In genomic region chr7:112433289-112433688, GRCh38 we compare ENCODE assay signal across 19 cellular contexts. TPM values are rescaled to one million over a fixed set of nuclear protein-coding genes. Genes with fewer than 3 reads are reported as not detected.
DNase-seq lines count a peak whose midpoint lies in the region; ATAC-seq, FAIRE-seq and TF ChIP-seq lines count a peak whose summit lies in the region.
"Had no signal": no experiment of that assay in that cellular context is flagged by ENCODE, and none has a peak within 500 bp of the region (broad histone marks: within the 10 kb centered on the region; RNA-seq: fewer than 3 reads in every experiment).

No MANE protein-coding gene starts in this region.

- no peak overlapping the region for H3K18ac ChIP-seq in H9 (ENCODE audit: insufficient read length, low read depth, low read length)

- H2AFZ ChIP-seq in H9 (ENCODE audit: low read length) (no peak overlapping the region), astrocyte (ENCODE audit: low read depth, low read length) (no peak overlapping the region), smooth muscle cell (ENCODE audit: low read depth) (no peak overlapping the region)

- H3K4me3 Mint-ChIP-seq in H9: no peak overlapping the region
- no peak overlapping the region for H3K4me3 Mint-ChIP-seq in astrocyte (ENCODE audit: unreplicated experiment)
- no peak overlapping the region for H3K4me3 Mint-ChIP-seq in stimulated activated effector memory CD8-positive, alpha-beta T cell treated with anti-CD3 and anti-CD28 coated beads, Interleukin-12 subunit alpha, Interleukin-12 subunit beta, amount 100 ng/mL, for 72 hours
- H3K4me3 Mint-ChIP-seq: CD4-positive, alpha-beta memory T cell had no signal

- no peaks in the 10 kb centered on the region for H4K20me1 ChIP-seq in H9 (ENCODE audit: control insufficient read depth, insufficient read depth, insufficient read length)
- no peaks in the 10 kb centered on the region for H4K20me1 ChIP-seq in astrocyte (ENCODE audit: insufficient read depth, low read length)
- H4K20me1 ChIP-seq in smooth muscle cell (ENCODE audit: low read depth): no peaks in the 10 kb centered on the region

- no peak overlapping the region for H2BK120ac ChIP-seq in H9 (ENCODE audit: low read depth, low read length, poor library complexity, severe bottlenecking)

- no peaks in the 10 kb centered on the region for H3K9me3 ChIP-seq in H9 (ENCODE audit: control insufficient read depth, low read depth, low read length)
- no peaks in the 10 kb centered on the region for H3K9me3 ChIP-seq in astrocyte (ENCODE audit: insufficient read depth, low read depth, low read length)
- H3K9me3 ChIP-seq in smooth muscle cell (replicated peaks; ENCODE audit: low read depth): no peaks in the 10 kb centered on the region
- H3K9me3 ChIP-seq: SJCRH30 had no signal

- TF ChIP-seq CTCF in H9 (conservative IDR thresholded peaks at IDR 0.05) (no peak), astrocyte (IDR thresholded peaks at IDR 0.05; ENCODE audit: insufficient read depth, low read depth, low read length) (no peak), smooth muscle cell (IDR thresholded peaks at IDR 0.05; ENCODE audit: borderline replicate concordance, insufficient read depth, poor library complexity, severe bottlenecking) (no peak)

- H3K4me1 ChIP-seq in H9 (ENCODE audit: insufficient read depth, low read length) (no peaks in the 10 kb centered on the region), astrocyte (ENCODE audit: insufficient read depth, low read length) (peaks cover 18% of the 10 kb centered on the region), smooth muscle cell (ENCODE audit: low read depth) (no peaks in the 10 kb centered on the region)

- no peak overlapping the region for H2BK20ac ChIP-seq in H9 (ENCODE audit: low read depth, low read length, poor library complexity, severe bottlenecking)

- H4K91ac ChIP-seq in H9 (ENCODE audit: insufficient read length, low read depth, low read length): no peak overlapping the region

- H2BK15ac ChIP-seq in H9 (ENCODE audit: low read depth, low read length): no peak overlapping the region

- no peak for ATAC-seq in stimulated activated effector memory CD8-positive, alpha-beta T cell treated with anti-CD3 and anti-CD28 coated beads, Interleukin-12 subunit alpha, Interleukin-12 subunit beta, amount 100 ng/mL, for 72 hours
- no peak for ATAC-seq in HG03460 (IDR thresholded peaks at IDR 0.05; ENCODE audit: unreplicated experiment)

- no peak overlapping the region for H2AK5ac ChIP-seq in H9 (ENCODE audit: insufficient read length, low read length)

- no peaks in the 10 kb centered on the region for H3K9me3 Mint-ChIP-seq in H9
- H3K9me3 Mint-ChIP-seq in astrocyte (ENCODE audit: unreplicated experiment): no peaks in the 10 kb centered on the region
- H3K9me3 Mint-ChIP-seq in stimulated activated effector memory CD8-positive, alpha-beta T cell treated with anti-CD3 and anti-CD28 coated beads, Interleukin-12 subunit alpha, Interleukin-12 subunit beta, amount 100 ng/mL, for 72 hours: no peaks in the 10 kb centered on the region

- no peaks in the 10 kb centered on the region for H3K4me1 Mint-ChIP-seq in H9
- peaks cover 26% of the 10 kb centered on the region for H3K4me1 Mint-ChIP-seq in astrocyte (ENCODE audit: low read depth, unreplicated experiment)
- H3K4me1 Mint-ChIP-seq in stimulated activated effector memory CD8-positive, alpha-beta T cell treated with anti-CD3 and anti-CD28 coated beads, Interleukin-12 subunit alpha, Interleukin-12 subunit beta, amount 100 ng/mL, for 72 hours: no peaks in the 10 kb centered on the region
- H3K4me1 Mint-ChIP-seq: CD4-positive, alpha-beta memory T cell had no signal

- H3K27ac ChIP-seq in H9 (ENCODE audit: insufficient read length, low read depth, low read length) (no peak overlapping the region), astrocyte (ENCODE audit: low read depth, low read length) (no peak overlapping the region), smooth muscle cell (ENCODE audit: low read depth) (peak overlapping the region; percentile 84)
- H3K27ac ChIP-seq: SJCRH30 had no signal

- no peak overlapping the region for H3K27ac Mint-ChIP-seq in H9
- H3K27ac Mint-ChIP-seq in astrocyte (ENCODE audit: unreplicated experiment): peak overlapping the region; percentile 66
- H3K27ac Mint-ChIP-seq in stimulated activated effector memory CD8-positive, alpha-beta T cell treated with anti-CD3 and anti-CD28 coated beads, Interleukin-12 subunit alpha, Interleukin-12 subunit beta, amount 100 ng/mL, for 72 hours: no peak overlapping the region
- H3K27ac Mint-ChIP-seq: CD4-positive, alpha-beta memory T cell had no signal

- H3K4me3 ChIP-seq in astrocyte (ENCODE audit: insufficient read depth, low read depth, low read length) (no peak overlapping the region), smooth muscle cell (no peak overlapping the region)
- H3K4me3 ChIP-seq: SJCRH30 had no signal

- H3K9ac ChIP-seq in H9 (ENCODE audit: extremely low read depth, insufficient read length, low read length) (no peak overlapping the region), astrocyte (ENCODE audit: low read length) (no peak overlapping the region), smooth muscle cell (ENCODE audit: low read depth) (no peak overlapping the region)

- no peak overlapping the region for H2BK12ac ChIP-seq in H9 (ENCODE audit: insufficient read length, low read depth, low read length)

- DNase-seq in H9 (no peak), MV-4-11 (lab: John Stamatoyannopoulos, UW) (peak; percentile 80), astrocyte (ENCODE audit: low read depth) (no peak), smooth muscle cell (lab: John Stamatoyannopoulos, UW; ENCODE audit: unreplicated experiment) (no peak), NCI-H345 treated with DMSO at 0.1 percent for 48 hours (lab: John Stamatoyannopoulos, UW; ENCODE audit: unreplicated experiment) (no peak)
- DNase-seq in stimulated activated effector memory CD8-positive, alpha-beta T cell treated with anti-CD3 and anti-CD28 coated beads, Interleukin-12 subunit alpha, Interleukin-12 subunit beta, amount 100 ng/mL, for 72 hours (ENCODE audit: low spot score in 2 of 2): no peak
- DNase-seq: AML-193; CD4-positive, alpha-beta memory T cell; DMS79 treated with DMSO at 0.1 percent for 48 hours; GOT3; NCI-H1417; NCI-H1930; NCI-H2171 treated with DMSO at 0.1 percent for 48 hours; NCI-H510A; NCI-H82; RPMI8226; SJCRH30; SW 1271 had no signal

- no peaks in the 10 kb centered on the region for H3F3A ChIP-seq in smooth muscle cell (ENCODE audit: low read depth)

- H3K27me3 Mint-ChIP-seq in H9 (ENCODE audit: low read depth) (no peaks in the 10 kb centered on the region), astrocyte (ENCODE audit: low read depth, unreplicated experiment) (no peaks in the 10 kb centered on the region)

- H3K79me2 ChIP-seq in H9 (ENCODE audit: insufficient read depth, low read length) (no peaks in the 10 kb centered on the region), astrocyte (ENCODE audit: insufficient read depth, low read length) (no peaks in the 10 kb centered on the region), smooth muscle cell (ENCODE audit: low read depth) (no peaks in the 10 kb centered on the region)

- no peak overlapping the region for H3T11ph ChIP-seq in H9 (ENCODE audit: low read length)

- no peaks in the 10 kb centered on the region for H3K36me3 Mint-ChIP-seq in H9 (ENCODE audit: insufficient read depth in 1 of 3, low read depth in 3 of 3)
- H3K36me3 Mint-ChIP-seq in astrocyte (ENCODE audit: low read depth, unreplicated experiment): no peaks in the 10 kb centered on the region
- H3K36me3 Mint-ChIP-seq in stimulated activated effector memory CD8-positive, alpha-beta T cell treated with anti-CD3 and anti-CD28 coated beads, Interleukin-12 subunit alpha, Interleukin-12 subunit beta, amount 100 ng/mL, for 72 hours: no peaks in the 10 kb centered on the region
- H3K36me3 Mint-ChIP-seq: CD4-positive, alpha-beta memory T cell had no signal

- H4K5ac ChIP-seq in H9 (ENCODE audit: insufficient read length, low read depth, low read length): no peak overlapping the region

- H3K27me3 ChIP-seq in H9 (ENCODE audit: insufficient read depth, low read length) (no peaks in the 10 kb centered on the region), astrocyte (ENCODE audit: insufficient read depth, low read length) (no peaks in the 10 kb centered on the region), smooth muscle cell (ENCODE audit: low read depth) (no peaks in the 10 kb centered on the region)
- H3K27me3 ChIP-seq: SJCRH30 had no signal

- H3K23me2 ChIP-seq in H9 (ENCODE audit: insufficient read length, low read depth, low read length, poor library complexity, severe bottlenecking): no peaks in the 10 kb centered on the region

- H3K36me3 ChIP-seq in astrocyte (ENCODE audit: insufficient read depth, low read length) (no peaks in the 10 kb centered on the region), smooth muscle cell (ENCODE audit: low read depth) (no peaks in the 10 kb centered on the region)
- H3K36me3 ChIP-seq: SJCRH30 had no signal

- peak overlapping the region; percentile 29; the same call in 1 of the 2 replicates for H3K14ac ChIP-seq in H9 (ENCODE audit: insufficient read depth, low read length)

- H3K4ac ChIP-seq in H9 (ENCODE audit: low read depth, low read length): no peak overlapping the region

- no peak overlapping the region for H4K8ac ChIP-seq in H9 (replicated peaks; ENCODE audit: insufficient read length, low read depth, low read length)

- no CpG with 5 or more reads among the region's 1 CpG for WGBS in H9 (ENCODE audit: extremely low coverage, insufficient read length, low lambda C conversion rate)
- WGBS in smooth muscle cell (ENCODE audit: low lambda C conversion rate): 6% methylated on average over 1 of the region's 1 CpG

- no peak overlapping the region for H3K56ac ChIP-seq in H9 (ENCODE audit: insufficient read length, low read depth, low read length)

- H3K79me1 ChIP-seq in H9 (ENCODE audit: insufficient read depth, low read depth, low read length, poor library complexity, severe bottlenecking): no peaks in the 10 kb centered on the region

- no peak for FAIRE-seq in astrocyte (lab: Jason Lieb, UNC)

- no peak overlapping the region for H3K23ac ChIP-seq in H9 (ENCODE audit: insufficient read length, low read depth, low read length)

- no peak overlapping the region for H2BK5ac ChIP-seq in H9 (ENCODE audit: insufficient read length, low read length)

- H3K4me2 ChIP-seq in H9 (ENCODE audit: insufficient read depth, insufficient read length, low read length): no peak overlapping the region
- no peak overlapping the region for H3K4me2 ChIP-seq in astrocyte (ENCODE audit: low read length)
- H3K4me2 ChIP-seq in smooth muscle cell: no peak overlapping the region

RNA-seq across cellular contexts. Expression of gene IFRD1, which starts 17.0 kb away (rescaled TPM):
- total RNA-seq in H9 (2021) (60.6 and 67.8 TPM in 2 replicates), astrocyte (101 TPM in 2 replicates), smooth muscle cell (150 and 155 TPM in 2 replicates)
- polyA plus RNA-seq in smooth muscle cell: 70.5 and 82.9 TPM in 2 replicates

RNA-seq across cellular contexts. Expression of gene LSMEM1, which starts 47.5 kb away (rescaled TPM):
- total RNA-seq in H9 (2021): 0.46 and 1.0 TPM in 2 replicates
- total RNA-seq in astrocyte: 3.1 and 3.9 TPM in 2 replicates
- total RNA-seq in smooth muscle cell: 0.58 and 2.0 TPM in 2 replicates
- polyA plus RNA-seq in smooth muscle cell: 0.81 and 1.4 TPM in 2 replicates
